ENCODE assay signal across 11 cellular contexts in genomic region chr4:153523941-153524386, GRCh38. TPM values are rescaled to one million over a fixed set of nuclear protein-coding genes. Genes with fewer than 3 reads are reported as not detected.
A peak's percentile ranks its signal among the peaks of the same experiment; 100 is the strongest.
DNase-seq lines count a peak whose midpoint lies in the region; ATAC-seq and TF ChIP-seq lines count a peak whose summit lies in the region.
"Had no signal": no experiment of that assay in that cellular context is flagged by ENCODE, and none has a peak within 500 bp of the region (broad histone marks: within the 10 kb centered on the region; RNA-seq: fewer than 3 reads in every experiment).

No MANE protein-coding gene starts in this region.

- peaks cover 2% of the 10 kb centered on the region for H3K27me3 Mint-ChIP-seq in GM23338 (ENCODE audit: insufficient read depth, low read depth, poor library complexity)
- no peaks in the 10 kb centered on the region for H3K27me3 Mint-ChIP-seq in activated naive CD8-positive, alpha-beta T cell treated with anti-CD3 and anti-CD28 coated beads for 36 hours

- H4K20me1 ChIP-seq in BLaER1 treated with 17β-estradiol and CSF1 and Interleukin-3, amounts not matched to agents 10 nM and 100 nM: peaks cover 25 to 100% (median 84%) of the 10 kb centered on the region in 11 experiments; a peak in 20 of 22 replicates
- H4K20me1 ChIP-seq in GM23338 (replicated peaks; ENCODE audit: insufficient read depth): peaks cover 18% of the 10 kb centered on the region; the same call in 1 of the 2 replicates

- no peak for TF ChIP-seq CTCF in GM23338 (conservative IDR thresholded peaks at IDR 0.05; ENCODE audit: low read depth in 2 of 2)
- no peak for TF ChIP-seq CTCF in dorsolateral prefrontal cortex (IDR thresholded peaks at IDR 0.05 in 54 of 56, conservative IDR thresholded peaks at IDR 0.05 in 2 of 56; ENCODE audit: low read depth in 1 of 56, partially characterized antibody in 56 of 56)

- peak overlapping the region; percentile 80 to 94 (median 87) for H3K4me2 ChIP-seq in BLaER1 treated with 17β-estradiol and CSF1 and Interleukin-3, amounts not matched to agents 10 nM and 100 nM
- no peak overlapping the region for H3K4me2 ChIP-seq in GM23338

- no peak overlapping the region for H3K4me3 ChIP-seq in BLaER1 treated with 17β-estradiol and CSF1 and Interleukin-3, amounts not matched to agents 10 nM and 100 nM
- H3K4me3 ChIP-seq in GM23338 (no peak overlapping the region), dorsolateral prefrontal cortex (no peak overlapping the region)

- H2AFZ ChIP-seq in GM23338: no peak overlapping the region

- H3K36me3 Mint-ChIP-seq in GM23338 (ENCODE audit: low read depth): peaks cover 5% of the 10 kb centered on the region; the same call in 1 of the 3 replicates
- H3K36me3 Mint-ChIP-seq in activated naive CD8-positive, alpha-beta T cell treated with anti-CD3 and anti-CD28 coated beads for 36 hours: peaks cover 68% of the 10 kb centered on the region

- H3F3A ChIP-seq in GM23338 (replicated peaks; ENCODE audit: low read depth): no peaks in the 10 kb centered on the region

- H3K27ac ChIP-seq in BLaER1 treated with 17β-estradiol and CSF1 and Interleukin-3, amounts not matched to agents 10 nM and 100 nM: peak overlapping the region in 9 of 11 experiments; percentile 33 to 80 (median 73); a peak in 16 of 22 replicates
- H3K27ac ChIP-seq in GM23338 (ENCODE audit: low read depth): 0 out of 2 replicates have a peak overlapping the region, but pooled peaks have one; percentile 40
- H3K27ac ChIP-seq in dorsolateral prefrontal cortex: no peak overlapping the region
- H3K27ac ChIP-seq: epithelial cell of prostate had no signal

- H3K79me2 ChIP-seq in GM23338 (replicated peaks; ENCODE audit: insufficient read depth): peaks cover 62% of the 10 kb centered on the region

- H3K9ac ChIP-seq in BLaER1 treated with 17β-estradiol and CSF1 and Interleukin-3, amounts not matched to agents 10 nM and 100 nM: peak overlapping the region in 5 of 11 experiments; percentile 2 to 65 (median 17); a peak in 2 of 22 replicates

- H3K4me1 ChIP-seq in BLaER1 treated with 17β-estradiol and CSF1 and Interleukin-3, amounts not matched to agents 10 nM and 100 nM: peaks cover 100% of the 10 kb centered on the region in 10 experiments
- H3K4me1 ChIP-seq in GM23338 (ENCODE audit: insufficient read depth): peaks cover 39% of the 10 kb centered on the region

- H3K4me1 Mint-ChIP-seq in GM23338: peaks cover 39% of the 10 kb centered on the region
- peaks cover 95% of the 10 kb centered on the region for H3K4me1 Mint-ChIP-seq in activated naive CD8-positive, alpha-beta T cell treated with anti-CD3 and anti-CD28 coated beads for 36 hours

- intact Hi-C loops in dorsolateral prefrontal cortex (cut with DNase I): no loop called here

- H3K9me3 Mint-ChIP-seq in GM23338: no peaks in the 10 kb centered on the region
- H3K9me3 Mint-ChIP-seq in activated naive CD8-positive, alpha-beta T cell treated with anti-CD3 and anti-CD28 coated beads for 36 hours: peaks cover 4% of the 10 kb centered on the region

- H3K27ac Mint-ChIP-seq in GM23338: peak overlapping the region; percentile 60
- H3K27ac Mint-ChIP-seq in activated naive CD8-positive, alpha-beta T cell treated with anti-CD3 and anti-CD28 coated beads for 36 hours: peak overlapping the region; percentile 98

- peak; percentile 17 for ATAC-seq in GM23338
- no peak for ATAC-seq in GM18870 (IDR thresholded peaks at IDR 0.05; ENCODE audit: unreplicated experiment)

- H3K4me3 Mint-ChIP-seq in GM23338: no peak overlapping the region
- peak overlapping the region; percentile 76 for H3K4me3 Mint-ChIP-seq in activated naive CD8-positive, alpha-beta T cell treated with anti-CD3 and anti-CD28 coated beads for 36 hours

- H3K9me2 ChIP-seq in GM23338 (ENCODE audit: insufficient read depth): no peaks in the 10 kb centered on the region

- peaks cover 0 to 61% (median 18%) of the 10 kb centered on the region in 11 experiments; a peak in 11 of 22 replicates for H3K36me3 ChIP-seq in BLaER1 treated with 17β-estradiol and CSF1 and Interleukin-3, amounts not matched to agents 10 nM and 100 nM
- H3K36me3 ChIP-seq in GM23338 (ENCODE audit: insufficient read depth): no peaks in the 10 kb centered on the region

- no peaks in the 10 kb centered on the region for H3K27me3 ChIP-seq in BLaER1 treated with 17β-estradiol and CSF1 and Interleukin-3, amounts not matched to agents 10 nM and 100 nM
- no peaks in the 10 kb centered on the region for H3K27me3 ChIP-seq in GM23338 (ENCODE audit: insufficient read depth)
- H3K27me3 ChIP-seq in dorsolateral prefrontal cortex: no peaks in the 10 kb centered on the region

- DNase-seq in GM23338 (ENCODE audit: low spot score) (no peak), islet precursor cell (peak; percentile 82), epidermal melanocyte (ENCODE audit: insufficient read length, low spot score) (no peak), dorsolateral prefrontal cortex (no peak), AG08395 (ENCODE audit: low spot score) (no peak)
- DNase-seq in activated naive CD8-positive, alpha-beta T cell treated with anti-CD3 and anti-CD28 coated beads for 36 hours: no peak
- DNase-seq: DMS53, NCI-H2171 had no signal

- H3K9me3 ChIP-seq in BLaER1 treated with 17β-estradiol and CSF1 and Interleukin-3, amounts not matched to agents 10 nM and 100 nM (replicated peaks in 1 of 11): no peaks in the 10 kb centered on the region

TF ChIP-seq in GM23338, 12 proteins besides CTCF, POLR2A, EP300 and RAD21 (continues in another document):
- TF ChIP-seq ZNF331 (CRISPR knock-in tag; IDR thresholded peaks at IDR 0.05; ENCODE audit: low read depth): no peak
- no peak for TF ChIP-seq ETS1 (IDR thresholded peaks at IDR 0.05)
- no peak for TF ChIP-seq STAT1 (IDR thresholded peaks at IDR 0.05; ENCODE audit: unreplicated experiment)
- no peak for TF ChIP-seq EZH2 (IDR thresholded peaks at IDR 0.05; ENCODE audit: low read depth, unreplicated experiment)
- no peak for TF ChIP-seq POLR2AphosphoS5 (IDR thresholded peaks at IDR 0.05; ENCODE audit: low read depth)
- no peak for TF ChIP-seq EZH2phosphoT487 (IDR thresholded peaks at IDR 0.05; ENCODE audit: unreplicated experiment)
- TF ChIP-seq ZNF114 (CRISPR knock-in tag; IDR thresholded peaks at IDR 0.05): no peak
- TF ChIP-seq JUNB (IDR thresholded peaks at IDR 0.05; ENCODE audit: unreplicated experiment): no peak

RNA-seq across cellular contexts. Expression of gene TMEM131L, which starts 57.8 kb away (rescaled TPM):
- 32.2 and 35.0 TPM in 2 replicates for total RNA-seq in GM23338 (2014; rRNA removed; shearing (Covaris generic))
- polyA plus RNA-seq in GM23338 (2016; fragmentation: Nextera tagmentation; extraction: Ambion mirVana): 11.1 TPM in 2 replicates
- 10 to 100 TPM; 45.4 to 48.1 TPM for total RNA-seq in activated naive CD8-positive, alpha-beta T cell treated with anti-CD3 and anti-CD28 coated beads for 36 hours
- total RNA-seq in dorsolateral prefrontal cortex: 10 to 100 TPM in 40 of 120 experiments, 1 to 10 TPM in 80; 3.8 to 16.5 (median 8.7) TPM

Comparison
In these comparisons a context has a peak if more than half of its experiments do, and no peak if none do; other contexts are left out.
1. H3K27ac ChIP-seq: peak in BLaER1 treated with 17β-estradiol and CSF1 and Interleukin-3, amounts not matched to agents 10 nM and 100 nM (9 of 11) and GM23338 (single experiment); none in dorsolateral prefrontal cortex (0 of 59).